1 cellular context compared by ENCODE assay signal in the genomic region with DNA sequence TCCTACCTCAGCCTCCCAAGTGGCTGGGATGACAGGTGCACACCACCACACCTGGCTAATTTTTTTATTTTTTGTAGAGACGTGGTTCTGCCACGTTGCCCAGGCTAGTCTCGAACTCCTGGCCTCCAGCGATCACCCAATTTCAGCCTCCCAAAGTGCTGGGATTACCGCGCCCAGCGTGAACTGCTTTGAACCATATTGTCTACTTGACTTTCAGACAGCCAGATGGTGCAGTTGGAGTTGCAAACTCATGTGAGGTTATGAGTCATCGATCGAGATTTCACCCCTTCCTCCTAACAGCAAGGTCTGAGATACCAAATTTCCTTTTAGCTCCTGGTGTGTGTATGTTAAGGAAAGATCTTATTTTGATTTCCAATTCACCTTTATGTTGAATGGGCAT.
TF ChIP-seq lines count a peak whose summit lies in the region.

No MANE protein-coding gene starts in this region.

TF ChIP-seq in H1, 55 proteins besides CTCF, POLR2A, EP300 and RAD21:
- no peak for TF ChIP-seq EGR1 (IDR thresholded peaks at IDR 0.05; ENCODE audit: borderline replicate concordance, low read depth, low read length)
- no peak for TF ChIP-seq KDM1A (IDR thresholded peaks at IDR 0.05; ENCODE audit: borderline replicate concordance, low read length)
- no peak for TF ChIP-seq CEBPB (IDR thresholded peaks at IDR 0.05; ENCODE audit: low read depth, low read length)
- TF ChIP-seq NRF1 (IDR thresholded peaks at IDR 0.05; ENCODE audit: low read depth, low read length): no peak
- TF ChIP-seq CTBP2 (IDR thresholded peaks at IDR 0.05; ENCODE audit: borderline replicate concordance, insufficient read depth, insufficient read length, low read length): no peak
- TF ChIP-seq GTF2F1 (IDR thresholded peaks at IDR 0.05; ENCODE audit: borderline replicate concordance, low read depth, low read length): no peak
- TF ChIP-seq ZNF274 (IDR thresholded peaks at IDR 0.05; ENCODE audit: borderline replicate concordance, extremely low read depth, low read length): no peak
- TF ChIP-seq ATF3 (IDR thresholded peaks at IDR 0.05; ENCODE audit: insufficient read depth, low read depth, low read length): no peak
- no peak for TF ChIP-seq POU5F1 (IDR thresholded peaks at IDR 0.05; ENCODE audit: low read depth, low read length)
- no peak for TF ChIP-seq TAF1 (IDR thresholded peaks at IDR 0.05; ENCODE audit: low read depth, low read length)
- no peak for TF ChIP-seq SP4 (IDR thresholded peaks at IDR 0.05; ENCODE audit: low read length)
- no peak for TF ChIP-seq RFX5 (IDR thresholded peaks at IDR 0.05; ENCODE audit: borderline replicate concordance, low read depth, low read length)
- no peak for TF ChIP-seq BACH1 (IDR thresholded peaks at IDR 0.05; ENCODE audit: low read length)
- no peak for TF ChIP-seq HDAC2 (IDR thresholded peaks at IDR 0.05; ENCODE audit: borderline replicate concordance in 1 of 2, low read depth in 2 of 2, low read length in 2 of 2)
- TF ChIP-seq, protein P1, sequence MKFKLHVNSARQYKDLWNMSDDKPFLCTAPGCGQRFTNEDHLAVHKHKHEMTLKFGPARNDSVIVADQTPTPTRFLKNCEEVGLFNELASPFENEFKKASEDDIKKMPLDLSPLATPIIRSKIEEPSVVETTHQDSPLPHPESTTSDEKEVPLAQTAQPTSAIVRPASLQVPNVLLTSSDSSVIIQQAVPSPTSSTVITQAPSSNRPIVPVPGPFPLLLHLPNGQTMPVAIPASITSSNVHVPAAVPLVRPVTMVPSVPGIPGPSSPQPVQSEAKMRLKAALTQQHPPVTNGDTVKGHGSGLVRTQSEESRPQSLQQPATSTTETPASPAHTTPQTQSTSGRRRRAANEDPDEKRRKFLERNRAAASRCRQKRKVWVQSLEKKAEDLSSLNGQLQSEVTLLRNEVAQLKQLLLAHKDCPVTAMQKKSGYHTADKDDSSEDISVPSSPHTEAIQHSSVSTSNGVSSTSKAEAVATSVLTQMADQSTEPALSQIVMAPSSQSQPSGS (IDR thresholded peaks at IDR 0.05; ENCODE audit: low read length): no peak
